In the genomic region with DNA sequence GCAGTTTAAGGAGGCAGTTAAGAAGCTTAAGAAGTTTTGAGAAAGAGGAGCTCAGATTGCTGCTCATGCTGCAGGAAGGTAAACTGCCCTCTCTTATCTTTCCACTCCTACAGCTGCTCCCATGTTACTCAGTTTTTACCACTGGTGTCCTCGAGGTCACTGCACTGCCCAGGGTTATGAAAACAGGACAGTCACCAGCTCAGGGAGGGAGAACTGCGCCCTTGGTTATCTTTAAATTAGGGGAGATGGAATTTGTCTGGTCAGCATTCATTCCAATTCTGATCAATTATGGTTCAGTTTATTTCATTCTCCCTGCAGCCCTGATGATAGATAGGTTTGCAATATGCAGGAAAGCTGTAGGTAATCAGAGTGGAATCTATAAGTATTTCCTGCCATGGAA, we compare ENCODE assay signal across 18 cellular contexts. TPM values are rescaled to one million over a fixed set of nuclear protein-coding genes. Genes with fewer than 3 reads are reported as not detected.
A peak's percentile ranks its signal among the peaks of the same experiment; 100 is the strongest.
DNase-seq lines count a peak whose midpoint lies in the region; ATAC-seq, FAIRE-seq and TF ChIP-seq lines count a peak whose summit lies in the region.
"Had no signal": no experiment of that assay in that cellular context is flagged by ENCODE, and none has a peak within 500 bp of the region (broad histone marks: within the 10 kb centered on the region; RNA-seq: fewer than 3 reads in every experiment).

No MANE protein-coding gene starts in this region.

- ATAC-seq in GM23338 (no peak), left lung (peak; percentile 41), HG02938 (IDR thresholded peaks at IDR 0.05; ENCODE audit: unreplicated experiment) (no peak), pancreas (no peak), GM19035 (IDR thresholded peaks at IDR 0.05; ENCODE audit: unreplicated experiment) (no peak)
- ATAC-seq: GM12878 had no signal

- no peak overlapping the region for H3K4me2 ChIP-seq in GM23338

- DNase-seq in GM23338 (ENCODE audit: low spot score) (no peak), adrenal gland (peak in 4 of 7 donors; percentile 49 to 56 (median 50)), left lung (no peak), small intestine (peak; percentile 72), pancreas (no peak)
- DNase-seq: BE2C; CD4-positive, alpha-beta memory T cell; DMS79; GOT3; H9 had no signal

- no peak for TF ChIP-seq POLR2A in adrenal gland (IDR thresholded peaks at IDR 0.05)

- no peak overlapping the region for H3K4me3 ChIP-seq in GM23338
- no peak overlapping the region for H3K4me3 ChIP-seq in adrenal gland
- no peak overlapping the region for H3K4me3 ChIP-seq in left lung
- no peak overlapping the region for H3K4me3 ChIP-seq in small intestine (ENCODE audit: low read depth in 1 of 2, low read length in 2 of 2)
- H3K4me3 ChIP-seq in pancreas = no peak overlapping the region
- H3K4me3 ChIP-seq: GM12878 had no signal

- no peaks in the 10 kb centered on the region for H3F3A ChIP-seq in GM23338 (replicated peaks; ENCODE audit: low read depth)

- no peaks in the 10 kb centered on the region for H3K4me1 ChIP-seq in GM23338 (ENCODE audit: insufficient read depth)
- H3K4me1 ChIP-seq in adrenal gland (replicated peaks in 1 of 2) = peaks cover 7 to 8% of the 10 kb centered on the region in 2 donors
- H3K4me1 ChIP-seq in left lung = no peaks in the 10 kb centered on the region
- peaks cover 0 to 1% of the 10 kb centered on the region in 2 donors for H3K4me1 ChIP-seq in small intestine (ENCODE audit: control insufficient read depth in 2 of 2, insufficient read depth in 1 of 2, low read depth in 1 of 2, low read length in 1 of 2)
- no peaks in the 10 kb centered on the region for H3K4me1 ChIP-seq in pancreas
- H3K4me1 ChIP-seq: BE2C had no signal

- no peaks in the 10 kb centered on the region for H4K20me1 ChIP-seq in GM23338 (replicated peaks; ENCODE audit: insufficient read depth)

- FAIRE-seq in small intestine (lab: Jason Lieb, UNC) (no peak), pancreas (lab: Jason Lieb, UNC) (no peak)
- FAIRE-seq: A204.1, GM12878, GM18507 had no signal

- H3K36me3 ChIP-seq in GM23338 (ENCODE audit: insufficient read depth) (no peaks in the 10 kb centered on the region), adrenal gland (replicated peaks in 1 of 2) (no peaks in the 10 kb centered on the region), left lung (no peaks in the 10 kb centered on the region), small intestine (ENCODE audit: control insufficient read depth in 2 of 2, insufficient read depth in 2 of 2, low read length in 2 of 2) (no peaks in the 10 kb centered on the region), pancreas (no peaks in the 10 kb centered on the region)
- H3K36me3 ChIP-seq: BE2C had no signal

- H3K9me3 Mint-ChIP-seq in GM23338 = no peaks in the 10 kb centered on the region
- H3K9me3 Mint-ChIP-seq: H9 had no signal

- no peaks in the 10 kb centered on the region for H3K27me3 ChIP-seq in GM23338 (ENCODE audit: insufficient read depth)
- no peaks in the 10 kb centered on the region for H3K27me3 ChIP-seq in adrenal gland
- H3K27me3 ChIP-seq in left lung = no peaks in the 10 kb centered on the region
- H3K27me3 ChIP-seq in small intestine (ENCODE audit: control insufficient read depth in 2 of 2, insufficient read depth in 2 of 2, low read length in 2 of 2) = peaks cover 0 to 1% of the 10 kb centered on the region in 2 donors
- H3K27me3 ChIP-seq in pancreas = no peaks in the 10 kb centered on the region
- H3K27me3 ChIP-seq: BE2C had no signal

- H3K4me1 Mint-ChIP-seq in GM23338 = no peaks in the 10 kb centered on the region; the same call in 2 of the 3 replicates
- H3K4me1 Mint-ChIP-seq: CD4-positive, alpha-beta memory T cell; H9 had no signal

- H3K9me2 ChIP-seq in GM23338 (ENCODE audit: insufficient read depth) = peaks cover 3% of the 10 kb centered on the region; the same call in 1 of the 2 replicates

- TF ChIP-seq CTCF in GM23338 (conservative IDR thresholded peaks at IDR 0.05; ENCODE audit: low read depth in 2 of 2) (no peak), adrenal gland (IDR thresholded peaks at IDR 0.05) (no peak), left lung (IDR thresholded peaks at IDR 0.05) (no peak), pancreas (IDR thresholded peaks at IDR 0.05) (no peak)

- WGBS in adrenal gland, 4 donors = 21 to 34% (median 29%) methylated on average over 2 of the region's 2 CpGs
- 12 to 47% (median 22%) methylated on average over 2 of the region's 2 CpGs for WGBS in small intestine, 3 donors
- WGBS in pancreas, 2 donors = 41 to 45% methylated on average over 2 of the region's 2 CpGs

- H3K9me3 ChIP-seq in adrenal gland (replicated peaks in 1 of 3) = no peaks in the 10 kb centered on the region
- no peaks in the 10 kb centered on the region for H3K9me3 ChIP-seq in left lung
- H3K9me3 ChIP-seq in small intestine (ENCODE audit: control insufficient read depth, low read depth) = no peaks in the 10 kb centered on the region
- no peaks in the 10 kb centered on the region for H3K9me3 ChIP-seq in pancreas
- H3K9me3 ChIP-seq: BE2C had no signal

- H3K4me3 Mint-ChIP-seq in GM23338 = no peak overlapping the region
- H3K4me3 Mint-ChIP-seq: CD4-positive, alpha-beta memory T cell; H9 had no signal

- peaks cover 14% of the 10 kb centered on the region for H3K27me3 Mint-ChIP-seq in GM23338 (ENCODE audit: insufficient read depth, low read depth, poor library complexity)

- H2AFZ ChIP-seq in GM23338 = peak overlapping the region; percentile 86

- no peaks in the 10 kb centered on the region for H3K79me2 ChIP-seq in GM23338 (replicated peaks; ENCODE audit: insufficient read depth)

- intact Hi-C loops in adrenal gland (cut with DNase I) (no loop called here), left lung (cut with DNase I) (no loop called here), pancreas (cut with DNase I) (no loop called here)

- no peak overlapping the region for H3K27ac Mint-ChIP-seq in GM23338
- H3K27ac Mint-ChIP-seq: CD4-positive, alpha-beta memory T cell; H9 had no signal

- no peak overlapping the region for H3K27ac ChIP-seq in GM23338 (ENCODE audit: low read depth)
- no peak overlapping the region for H3K27ac ChIP-seq in adrenal gland
- H3K27ac ChIP-seq in left lung = no peak overlapping the region
- H3K27ac ChIP-seq in small intestine (ENCODE audit: low read depth in 1 of 2, low read length in 1 of 2) = no peak overlapping the region
- H3K27ac ChIP-seq in pancreas = no peak overlapping the region
- H3K27ac ChIP-seq: C4-2B, HL-60 had no signal

- H3K36me3 Mint-ChIP-seq in GM23338 (ENCODE audit: low read depth) = no peaks in the 10 kb centered on the region
- H3K36me3 Mint-ChIP-seq: CD4-positive, alpha-beta memory T cell had no signal

TF ChIP-seq in GM23338, 12 proteins besides CTCF, POLR2A, EP300 and RAD21 (continues in another document):
- TF ChIP-seq CREB1 (CRISPR knock-in tag; IDR thresholded peaks at IDR 0.05; ENCODE audit: low read depth) (no peak), REST (IDR thresholded peaks at IDR 0.05; ENCODE audit: unreplicated experiment) (no peak)

RNA-seq across cellular contexts. Expression of gene SLC46A3, which starts 10.8 kb away (rescaled TPM):
- 0.28 and 0.39 TPM in 2 replicates for total RNA-seq in GM23338 (2014; rRNA removed; shearing (Covaris generic))
- polyA plus RNA-seq in GM23338 (2016; fragmentation: Nextera tagmentation; extraction: Ambion mirVana) = 0.16 and 0.21 TPM in 2 replicates
- 10 to 100 TPM; 13.9 to 54.9 (median 32.6) TPM for total RNA-seq in adrenal gland
- polyA plus RNA-seq in adrenal gland = 10 to 100 TPM; 10.1 to 36.1 (median 17.1) TPM
- 10 to 100 TPM; 11.7 to 14.5 TPM for total RNA-seq in left lung
- 10 to 100 TPM; 24.8 to 78.3 (median 51.1) TPM for polyA plus RNA-seq in small intestine
- total RNA-seq in pancreas = 1 to 10 TPM; 3.3 to 9.0 (median 6.0) TPM
- polyA plus RNA-seq in pancreas = 1 to 10 TPM; 3.5 to 7.2 TPM
- total RNA-seq: G401 had no signal

Comparison
In these comparisons a context has a peak if more than half of its experiments do, and no peak if none do; other contexts are left out.
1. DNase-seq: peak in adrenal gland (4 of 7) and small intestine (single experiment); none in GM23338 (single experiment), left lung (0 of 2) and pancreas (0 of 6).